In the genomic region with DNA sequence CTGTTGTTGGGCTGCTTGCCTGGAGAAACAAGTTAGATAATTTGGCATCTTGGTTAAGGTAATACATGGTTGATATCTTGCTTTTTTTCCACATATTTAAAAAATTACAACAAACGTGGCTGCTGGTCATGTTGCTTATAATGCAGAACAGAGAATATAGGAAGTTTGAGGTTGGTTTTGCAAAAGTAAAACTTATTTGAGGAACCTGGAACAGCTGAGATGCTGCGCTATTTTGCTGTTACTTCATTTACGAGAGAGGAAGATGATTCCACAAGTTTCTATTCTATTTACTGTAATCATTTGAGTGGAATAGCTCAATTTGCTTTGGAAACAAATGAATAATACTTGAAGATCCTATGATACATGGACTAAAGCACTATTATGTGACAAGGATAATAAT, we compare ENCODE assay signal across 22 cellular contexts.
DNase-seq lines count a peak whose midpoint lies in the region; ATAC-seq and TF ChIP-seq lines count a peak whose summit lies in the region.
"Had no signal": no experiment of that assay in that cellular context is flagged by ENCODE, and none has a peak within 500 bp of the region (broad histone marks: within the 10 kb centered on the region; RNA-seq: fewer than 3 reads in every experiment).

No MANE protein-coding gene starts in this region.

- no peaks in the 10 kb centered on the region for H3K36me3 Mint-ChIP-seq in MCF 10A (ENCODE audit: insufficient read depth, unreplicated experiment)
- no peaks in the 10 kb centered on the region for H3K36me3 Mint-ChIP-seq in activated CD4-positive, alpha-beta T cell treated with anti-CD3 and anti-CD28 coated beads for 36 hours (ENCODE audit: low read depth)
- H3K36me3 Mint-ChIP-seq: activated naive CD4-positive, alpha-beta T cell treated with anti-CD3 and anti-CD28 coated beads, Interleukin-2, amount 50 U/mL, for 72 hours; natural killer cell had no signal

- H3K4me1 Mint-ChIP-seq in MCF 10A (ENCODE audit: insufficient read depth, unreplicated experiment): no peaks in the 10 kb centered on the region
- peaks cover 10% of the 10 kb centered on the region for H3K4me1 Mint-ChIP-seq in activated CD4-positive, alpha-beta T cell treated with anti-CD3 and anti-CD28 coated beads for 36 hours
- H3K4me1 Mint-ChIP-seq: natural killer cell had no signal

- no peak overlapping the region for H3K27ac Mint-ChIP-seq in MCF 10A (ENCODE audit: low read depth, unreplicated experiment)
- H3K27ac Mint-ChIP-seq in activated CD4-positive, alpha-beta T cell treated with anti-CD3 and anti-CD28 coated beads for 36 hours: no peak overlapping the region
- H3K27ac Mint-ChIP-seq: activated naive CD4-positive, alpha-beta T cell treated with anti-CD3 and anti-CD28 coated beads, Interleukin-2, amount 50 U/mL, for 72 hours; natural killer cell had no signal

- ATAC-seq in lung (ENCODE audit: insufficient read depth, low FRiP score) (peak; percentile 45), thoracic aorta (ENCODE audit: insufficient number of reproducible peaks, low FRiP score, low read depth) (no peak)
- no peak for ATAC-seq in activated CD4-positive, alpha-beta T cell treated with anti-CD3 and anti-CD28 coated beads for 36 hours
- ATAC-seq: activated naive CD4-positive, alpha-beta T cell treated with anti-CD3 and anti-CD28 coated beads, Interleukin-2, amount 50 U/mL, for 72 hours; body of pancreas; natural killer cell had no signal

- POLR2A ChIA-PET in MCF 10A (lab: Yijun Ruan, JAX): interaction anchor here (0.9 kb wide), 1 partner anchor 25 kb away, joined by 4 read pairs; no protein-coding TSS in a partner anchor
- POLR2A ChIA-PET in activated CD4-positive, alpha-beta T cell treated with anti-CD3 and anti-CD28 coated beads for 36 hours (lab: Charles Lee): no interaction called here

- 38 to 63% methylated on average over 3 of the region's 3 CpGs for WGBS in lung, 2 donors

- CTCF ChIA-PET in MCF 10A (lab: Yijun Ruan, JAX): no interaction called here
- CTCF ChIA-PET in activated CD4-positive, alpha-beta T cell treated with anti-CD3 and anti-CD28 coated beads for 36 hours (lab: Charles Lee): interaction anchor here (1.8 kb wide), 1 partner anchor 54 kb away, joined by 4 read pairs; no protein-coding TSS in a partner anchor

- H3K27ac ChIP-seq in breast epithelium (no peak overlapping the region), lung (ENCODE audit: low read depth in 1 of 2, low read length in 1 of 2) (peak overlapping the region in 1 of 2 donors; percentile 47), thoracic aorta (peak overlapping the region in 1 of 2 donors; percentile 40)
- H3K27ac ChIP-seq: 22Rv1, GM23248, hepatocyte, prostate gland had no signal

- intact Hi-C loops in breast epithelium (cut with DNase I; ENCODE audit: low total_unique reads) (no loop called here), MCF 10A (cut with micrococcal nuclease) (no loop called here)
- intact Hi-C loops in activated CD4-positive, alpha-beta T cell treated with anti-CD3 and anti-CD28 coated beads for 36 hours (cut with DNase I, micrococcal nuclease): no loop called here

- TF ChIP-seq CTCF in breast epithelium (IDR thresholded peaks at IDR 0.05) (no peak), MCF 10A (IDR thresholded peaks at IDR 0.05; ENCODE audit: unreplicated experiment) (no peak), lung (IDR thresholded peaks at IDR 0.05; ENCODE audit: control extremely low read depth, extremely low read depth) (no peak), thoracic aorta (IDR thresholded peaks at IDR 0.05) (no peak)

- H3K36me3 ChIP-seq in breast epithelium (no peaks in the 10 kb centered on the region), lung (ENCODE audit: control insufficient read depth in 2 of 2, insufficient read depth in 2 of 2, low read length in 2 of 2) (no peaks in the 10 kb centered on the region), thoracic aorta (no peaks in the 10 kb centered on the region)
- H3K36me3 ChIP-seq: prostate gland had no signal

- no peaks in the 10 kb centered on the region for H3K27me3 Mint-ChIP-seq in MCF 10A (ENCODE audit: insufficient read depth, unreplicated experiment)
- peaks cover 8% of the 10 kb centered on the region for H3K27me3 Mint-ChIP-seq in activated CD4-positive, alpha-beta T cell treated with anti-CD3 and anti-CD28 coated beads for 36 hours

- H3K4me3 Mint-ChIP-seq in MCF 10A (ENCODE audit: unreplicated experiment): no peak overlapping the region
- no peak overlapping the region for H3K4me3 Mint-ChIP-seq in activated CD4-positive, alpha-beta T cell treated with anti-CD3 and anti-CD28 coated beads for 36 hours
- H3K4me3 Mint-ChIP-seq: natural killer cell had no signal

- no peaks in the 10 kb centered on the region for H3K27me3 ChIP-seq in breast epithelium
- H3K27me3 ChIP-seq in lung (ENCODE audit: control insufficient read depth, insufficient read depth): no peaks in the 10 kb centered on the region
- no peaks in the 10 kb centered on the region for H3K27me3 ChIP-seq in thoracic aorta (replicated peaks; ENCODE audit: insufficient read depth)
- H3K27me3 ChIP-seq: body of pancreas, hepatocyte had no signal

- no peaks in the 10 kb centered on the region for H3K9me3 Mint-ChIP-seq in MCF 10A (ENCODE audit: unreplicated experiment)
- no peaks in the 10 kb centered on the region for H3K9me3 Mint-ChIP-seq in activated CD4-positive, alpha-beta T cell treated with anti-CD3 and anti-CD28 coated beads for 36 hours (ENCODE audit: low read depth)

- H3K9me3 ChIP-seq in breast epithelium (no peaks in the 10 kb centered on the region), lung (ENCODE audit: control insufficient read depth in 2 of 2, insufficient read depth in 1 of 2, low read length in 1 of 2) (no peaks in the 10 kb centered on the region), thoracic aorta (no peaks in the 10 kb centered on the region)
- H3K9me3 ChIP-seq: body of pancreas, prostate gland had no signal

- no peaks in the 10 kb centered on the region for H3K4me1 ChIP-seq in breast epithelium
- H3K4me1 ChIP-seq in lung (ENCODE audit: control insufficient read depth in 2 of 2, insufficient read depth in 2 of 2, low read length in 2 of 2): no peaks in the 10 kb centered on the region
- no peaks in the 10 kb centered on the region for H3K4me1 ChIP-seq in thoracic aorta (ENCODE audit: control insufficient read depth in 1 of 2, low read depth in 2 of 2)
- H3K4me1 ChIP-seq: body of pancreas, prostate gland had no signal

- DNase-seq in breast epithelium (ENCODE audit: low spot score in 2 of 2): no peak
- no peak for DNase-seq in MCF 10A (ENCODE audit: unreplicated experiment)
- DNase-seq in SIG-M5 treated with dmso at 0.1 percent for 504 hours (lab: John Stamatoyannopoulos, UW; ENCODE audit: unreplicated experiment): peak; percentile 79
- no peak for DNase-seq in lung (ENCODE audit: low spot score)
- no peak for DNase-seq in thoracic aorta (ENCODE audit: low spot score)
- no peak for DNase-seq in DMS53 treated with DMSO at 0.1 percent for 48 hours (lab: John Stamatoyannopoulos, UW; ENCODE audit: unreplicated experiment)
- no peak for DNase-seq in GM03348 (ENCODE audit: low spot score)
- DNase-seq in activated CD4-positive, alpha-beta T cell treated with anti-CD3 and anti-CD28 coated beads for 36 hours: no peak
- DNase-seq: activated CD4-positive, alpha-beta T cell treated with anti-CD3 and anti-CD28 coated beads for 48 hours; C1 segment of cervical spinal cord; GM23248; kidney glomerular epithelial cell; natural killer cell; NCI-H2081 treated with DMSO at 0.1 percent for 48 hours; NCI-H82; SHP77; T1000 had no signal

- TF ChIP-seq POLR2A in breast epithelium (IDR thresholded peaks at IDR 0.05): no peak

- BruUV-seq in MCF 10A (replicated peaks; lab: Mats Ljungman, UMichigan): no TSS peak

- H3K4me3 ChIP-seq in breast epithelium (peak overlapping the region; percentile 3 to 33 (median 31)), lung (no peak overlapping the region), thoracic aorta (peak overlapping the region; percentile 56)
- H3K4me3 ChIP-seq: body of pancreas, GM23248, hepatocyte, prostate gland had no signal
